In genomic region chr15:101028321-101028720, GRCh38 we compare ENCODE assay signal across 16 cellular contexts.
DNase-seq lines count a peak whose midpoint lies in the region; FAIRE-seq and TF ChIP-seq lines count a peak whose summit lies in the region.
"Had no signal": no experiment of that assay in that cellular context is flagged by ENCODE, and none has a peak within 500 bp of the region (broad histone marks: within the 10 kb centered on the region; RNA-seq: fewer than 3 reads in every experiment).

No MANE protein-coding gene starts in this region.

- H3K27me3 Mint-ChIP-seq in mesothelial cell of epicardium (ENCODE audit: low read depth), result peaks cover 2% of the 10 kb centered on the region

- peaks cover 9% of the 10 kb centered on the region for H3K36me3 ChIP-seq in bronchial epithelial cell (ENCODE audit: control insufficient read depth, insufficient read depth, low read length)
- peaks cover 0 to 10% of the 10 kb centered on the region in 2 donors for H3K36me3 ChIP-seq in vagina
- H3K36me3 ChIP-seq in sigmoid colon, result peaks cover 0 to 56% (median 5%) of the 10 kb centered on the region in 4 donors
- H3K36me3 ChIP-seq in H7 (replicated peaks; ENCODE audit: control insufficient read depth, insufficient read depth, low read length), result no peaks in the 10 kb centered on the region; the same call in 1 of the 2 replicates

- no peak overlapping the region for H3K4me3 Mint-ChIP-seq in mesothelial cell of epicardium

- peak; percentile 50 for FAIRE-seq in bronchial epithelial cell (lab: Jason Lieb, UNC)
- FAIRE-seq: G401.6, GM12892 had no signal

- TF ChIP-seq CTCF in bronchial epithelial cell (IDR thresholded peaks at IDR 0.05; ENCODE audit: insufficient read depth, low read length, severe bottlenecking) (no peak), mesothelial cell of epicardium (IDR thresholded peaks at IDR 0.05; ENCODE audit: unreplicated experiment) (no peak), vagina (IDR thresholded peaks at IDR 0.05) (no peak), sigmoid colon (IDR thresholded peaks at IDR 0.05) (no peak)

- H3K27ac Mint-ChIP-seq in mesothelial cell of epicardium, result no peak overlapping the region

- peak; percentile 1 for DNase-seq in stimulated activated CD4-positive, alpha-beta T cell treated with anti-CD3 and anti-CD28 coated beads, Interleukin-4, amount 100 ng/mL, for 24 hours
- DNase-seq in stimulated activated CD4-positive, alpha-beta T cell treated with anti-CD3 and anti-CD28 coated beads, Interleukin-12 subunit alpha, Interleukin-12 subunit beta, amount 100 ng/mL, for 4 hours, result no peak
- DNase-seq in bronchial epithelial cell (ENCODE audit: low read depth) (no peak), mesothelial cell of epicardium (ENCODE audit: low spot score in 2 of 2, unreplicated experiment in 2 of 2) (peak; percentile 5 to 25), vagina (ENCODE audit: extremely low spot score in 2 of 2) (peak; percentile 16 to 69), sigmoid colon (no peak), H7 (no peak)
- no peak for DNase-seq in activated CD4-positive, CD25-positive, alpha-beta regulatory T cell treated with anti-CD3 and anti-CD28 coated beads, Interleukin-2, amount 50 U/mL, for 72 hours
- DNase-seq: Calu3, DMS79, MG63, NCI-H187, NCI-H748 treated with DMSO at 0.1 percent for 48 hours had no signal

- no peak overlapping the region for H3K27ac ChIP-seq in vagina
- H3K27ac ChIP-seq in sigmoid colon, result no peak overlapping the region
- H3K27ac ChIP-seq: HL-60 had no signal

- H3K27me3 ChIP-seq in bronchial epithelial cell (ENCODE audit: control insufficient read depth, insufficient read depth, low read length) (no peaks in the 10 kb centered on the region), vagina (no peaks in the 10 kb centered on the region), sigmoid colon (no peaks in the 10 kb centered on the region), H7 (ENCODE audit: control insufficient read depth, insufficient read depth, low read length) (no peaks in the 10 kb centered on the region)
- H3K27me3 ChIP-seq: MG63 had no signal

- no peaks in the 10 kb centered on the region for H3K36me3 Mint-ChIP-seq in mesothelial cell of epicardium

- TF ChIP-seq POLR2A in vagina (IDR thresholded peaks at IDR 0.05), result no peak
- no peak for TF ChIP-seq POLR2A in sigmoid colon (IDR thresholded peaks at IDR 0.05)

- peaks cover 5% of the 10 kb centered on the region for H3K9me3 Mint-ChIP-seq in mesothelial cell of epicardium

- intact Hi-C loops in vagina (cut with DNase I), result no loop called here
- intact Hi-C loops in sigmoid colon (cut with DNase I), result no loop called here

- WGBS in sigmoid colon, 2 donors, result 82 to 86% methylated on average over 9 of the region's 9 CpGs

- H3K4me3 ChIP-seq in bronchial epithelial cell (ENCODE audit: low read depth, low read length) (no peak overlapping the region), vagina (no peak overlapping the region), sigmoid colon (no peak overlapping the region), H7 (ENCODE audit: insufficient read depth, low read depth, low read length) (no peak overlapping the region)
- H3K4me3 ChIP-seq: MG63 had no signal

- peaks cover 4% of the 10 kb centered on the region for H3K4me1 Mint-ChIP-seq in mesothelial cell of epicardium

- H3K9me3 ChIP-seq in vagina (no peaks in the 10 kb centered on the region), sigmoid colon (no peaks in the 10 kb centered on the region)
- H3K9me3 ChIP-seq: MG63 had no signal

- peaks cover 11% of the 10 kb centered on the region for H3K4me1 ChIP-seq in vagina
- no peaks in the 10 kb centered on the region for H3K4me1 ChIP-seq in sigmoid colon

- TF ChIP-seq EP300 in sigmoid colon (IDR thresholded peaks at IDR 0.05), result no peak

Comparison
In these comparisons a context has a peak if more than half of its experiments do, and no peak if none do; other contexts are left out.
1. DNase-seq: peak in stimulated activated CD4-positive, alpha-beta T cell treated with anti-CD3 and anti-CD28 coated beads, Interleukin-4, amount 100 ng/mL, for 24 hours (single experiment), mesothelial cell of epicardium (2 of 2) and vagina (2 of 2); none in stimulated activated CD4-positive, alpha-beta T cell treated with anti-CD3 and anti-CD28 coated beads, Interleukin-12 subunit alpha, Interleukin-12 subunit beta, amount 100 ng/mL, for 4 hours (single experiment), bronchial epithelial cell (single experiment), sigmoid colon (single experiment), H7 (single experiment) and activated CD4-positive, CD25-positive, alpha-beta regulatory T cell treated with anti-CD3 and anti-CD28 coated beads, Interleukin-2, amount 50 U/mL, for 72 hours (single experiment).